ENCODE assay signal across 7 cellular contexts in genomic region chr7:29173458-29173857, GRCh38. TPM values are rescaled to one million over a fixed set of nuclear protein-coding genes. Genes with fewer than 3 reads are reported as not detected.
"Had no signal": no experiment of that assay in that cellular context is flagged by ENCODE, and none has a peak within 500 bp of the region (broad histone marks: within the 10 kb centered on the region; RNA-seq: fewer than 3 reads in every experiment).

No MANE protein-coding gene starts in this region.

- ATAC-seq: HepG2, K562 had no signal

- H3K27ac Mint-ChIP-seq: IgD-negative memory B cell had no signal

- H3K4me3 Mint-ChIP-seq: IgD-negative memory B cell had no signal

- DNase-seq: IMR-90, KBM-7 had no signal

- H3K4me3 ChIP-seq: K562 had no signal

- H3K27ac ChIP-seq: HL-60 had no signal

RNA-seq across cellular contexts. Expression of gene CHN2, which starts 21.1 kb away (rescaled TPM):
- total RNA-seq: HT1080, IMR-90 had no signal
- polyA plus RNA-seq: IMR-90 had no signal

RNA-seq across cellular contexts. Expression of gene CPVL, which starts 27.1 kb away (rescaled TPM):
- total RNA-seq: IMR-90 had no signal
- polyA plus RNA-seq: IMR-90 had no signal
